1 cellular context compared by ENCODE assay signal in the genomic region with DNA sequence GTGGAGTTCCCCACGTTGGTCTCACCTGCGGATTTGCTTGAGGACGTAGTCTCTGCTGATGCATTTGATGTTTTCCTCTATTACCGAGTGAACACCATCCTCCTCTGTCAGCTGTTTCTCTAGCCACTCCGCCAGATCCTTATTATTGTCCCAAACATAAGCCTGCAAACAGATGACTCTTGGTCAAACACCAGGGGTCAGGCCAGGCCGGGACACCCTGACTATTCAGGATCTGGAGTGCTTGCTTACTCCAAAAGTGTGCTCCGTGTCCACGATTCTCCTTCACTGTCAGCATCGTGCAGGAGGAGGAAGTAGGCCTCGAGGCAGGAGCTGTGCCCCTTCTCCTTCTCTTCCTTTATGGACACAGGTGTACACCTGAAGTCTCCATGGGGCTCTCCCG.
TF ChIP-seq lines count a peak whose summit lies in the region.

No MANE protein-coding gene starts in this region.

TF ChIP-seq in WTC11, 78 proteins besides CTCF, POLR2A, EP300 and RAD21 (continued from another document):
- no peak for TF ChIP-seq ARID4B (CRISPR knock-in tag; IDR thresholded peaks at IDR 0.05; ENCODE audit: borderline replicate concordance)
